Comparison of ENCODE assay signal across 21 cellular contexts in genomic region chr17:76575570-76575969, GRCh38. TPM values are rescaled to one million over a fixed set of nuclear protein-coding genes. Genes with fewer than 3 reads are reported as not detected.
DNase-seq lines count a peak whose midpoint lies in the region; ATAC-seq, FAIRE-seq and TF ChIP-seq lines count a peak whose summit lies in the region.
"Had no signal": no experiment of that assay in that cellular context is flagged by ENCODE, and none has a peak within 500 bp of the region (broad histone marks: within the 10 kb centered on the region; RNA-seq: fewer than 3 reads in every experiment).

No MANE protein-coding gene starts in this region.

- no peak overlapping the region for H3K4me3 Mint-ChIP-seq in Calu3 (ENCODE audit: low read depth, unreplicated experiment)
- H3K4me3 Mint-ChIP-seq: B cell; CD4-positive, alpha-beta T cell had no signal

- no peak for FAIRE-seq in urothelium cell line (lab: Jason Lieb, UNC)
- FAIRE-seq: A204.1, D721Med, G401.6, GM12892, H54 had no signal

- peak overlapping the region; percentile 60 for H3K27ac Mint-ChIP-seq in Calu3 (ENCODE audit: unreplicated experiment)
- H3K27ac Mint-ChIP-seq: B cell; CD4-positive, alpha-beta T cell had no signal

- WGBS in gastroesophageal sphincter (ENCODE audit: low coverage in 1 of 2), 2 donors: 83% methylated on average over 1 of the region's 5 CpGs; no CpG with 5 or more reads in 1 of the 2 donors

- TF ChIP-seq EP300 in gastroesophageal sphincter (IDR thresholded peaks at IDR 0.05): no peak

- intact Hi-C loops in Calu3 (cut with micrococcal nuclease; ENCODE audit: unreplicated experiment): no loop called here
- intact Hi-C loops in sciatic nerve (cut with DNase I): no loop called here

- H3K27ac ChIP-seq in RWPE1 (peak overlapping the region; percentile 34), gastroesophageal sphincter (peak overlapping the region in 2 of 4 donors; percentile 24 to 56)
- H3K27ac ChIP-seq: GM23248, HL-60 had no signal

- TF ChIP-seq CTCF in Calu3 (IDR thresholded peaks at IDR 0.05; ENCODE audit: unreplicated experiment) (no peak), RWPE1 (conservative IDR thresholded peaks at IDR 0.05; ENCODE audit: low read depth) (no peak), gastroesophageal sphincter (IDR thresholded peaks at IDR 0.05) (no peak)

- BruUV-seq in Calu3 (replicated peaks; lab: Mats Ljungman, UMichigan): no TSS peak

- peaks cover 13% of the 10 kb centered on the region for H3K36me3 Mint-ChIP-seq in Calu3 (ENCODE audit: insufficient read depth, unreplicated experiment)

- POLR2A ChIA-PET in RWPE1 (lab: Yijun Ruan, JAX; ENCODE audit: low non-redundant PET): no interaction called here

- no peaks in the 10 kb centered on the region for H3K27me3 Mint-ChIP-seq in Calu3 (ENCODE audit: unreplicated experiment)
- H3K27me3 Mint-ChIP-seq: B cell; CD4-positive, alpha-beta T cell had no signal

- H3K36me3 ChIP-seq in gastroesophageal sphincter: no peaks in the 10 kb centered on the region

- ATAC-seq in gastroesophageal sphincter (peak; percentile 39), sciatic nerve (peak; percentile 94), GM21381 (IDR thresholded peaks at IDR 0.05; ENCODE audit: unreplicated experiment) (no peak)
- ATAC-seq: HCT116 had no signal

- TF ChIP-seq POLR2A in gastroesophageal sphincter (IDR thresholded peaks at IDR 0.05): no peak

- H3K27me3 ChIP-seq in gastroesophageal sphincter: no peaks in the 10 kb centered on the region

- no peak for DNase-seq in Calu3
- no peak for DNase-seq in RWPE1 (ENCODE audit: low spot score)
- DNase-seq in sciatic nerve (ENCODE audit: low spot score): no peak
- no peak for DNase-seq in NCI-H2227 treated with DMSO at 0.1 percent for 48 hours (lab: John Stamatoyannopoulos, UW)
- DNase-seq in urothelium cell line (ENCODE audit: low spot score): no peak
- DNase-seq: C1 segment of cervical spinal cord; CD4-positive, alpha-beta T cell; DMS153; DMS79 treated with DMSO at 0.1 percent for 48 hours; EL; GM23248 had no signal

- H3K9me3 Mint-ChIP-seq in Calu3 (ENCODE audit: low read depth, unreplicated experiment): no peaks in the 10 kb centered on the region
- H3K9me3 Mint-ChIP-seq: CD4-positive, alpha-beta T cell had no signal

- peaks cover 30% of the 10 kb centered on the region for H3K4me1 Mint-ChIP-seq in Calu3 (ENCODE audit: low read depth, unreplicated experiment)
- H3K4me1 Mint-ChIP-seq: B cell had no signal

- H3K4me1 ChIP-seq in gastroesophageal sphincter: no peaks in the 10 kb centered on the region

- CTCF ChIA-PET in Calu3 (lab: Charles Lee) (interaction anchor here (0.7 to 1.1 kb wide), 2 partner anchors 47 to 48 kb away, joined by 3 read pairs; no protein-coding TSS in a partner anchor), RWPE1 (lab: Yijun Ruan, JAX) (interaction anchor here (0.6 kb wide), 1 partner anchor 37 kb away, joined by 3 read pairs; no protein-coding TSS in a partner anchor)

- H3K9me3 ChIP-seq in gastroesophageal sphincter: no peaks in the 10 kb centered on the region

- no peak overlapping the region for H3K4me3 ChIP-seq in gastroesophageal sphincter
- H3K4me3 ChIP-seq: GM23248 had no signal

RNA-seq across cellular contexts. Expression of gene ST6GALNAC2, which starts 10.1 kb away (rescaled TPM):
- 10.5 and 11.6 TPM in 2 replicates for total RNA-seq in Calu3 (2022)
- total RNA-seq in gastroesophageal sphincter: 10 to 100 TPM in 2 of 4 donors, 1 to 10 TPM in 2; 5.4 to 27.1 (median 10.6) TPM
- total RNA-seq in sciatic nerve: 104 TPM

RNA-seq across cellular contexts. Expression of gene PRCD, which starts 35.7 kb away (rescaled TPM):
- not detected in 2 replicates for total RNA-seq in Calu3 (2022)
- 10 to 100 TPM in 1 of 4 donors, 1 to 10 TPM in 2, under 1 TPM in 1; 0.57 to 11.2 (median 2.3) TPM for total RNA-seq in gastroesophageal sphincter
- 9.8 TPM for total RNA-seq in sciatic nerve
- total RNA-seq: CD4-positive, alpha-beta T cell had no signal

RNA-seq across cellular contexts. Expression of gene CYGB, which starts 38.1 kb away (rescaled TPM):
- total RNA-seq in Calu3 (2022) (not detected in 2 replicates), gastroesophageal sphincter (10 to 100 TPM; 12.6 to 23.2 (median 18.8) TPM), sciatic nerve (57.7 TPM)
- total RNA-seq: CD4-positive, alpha-beta T cell had no signal

Comparison
In these comparisons a context has a peak if more than half of its experiments do, and no peak if none do; other contexts are left out.
1. RNA of gene CYGB, which starts 38.1 kb away (total RNA-seq): 57.7 TPM in sciatic nerve (single experiment) and 12.6 to 23.2 TPM in gastroesophageal sphincter; not detected in Calu3; every median in the first group is over 10 times any median in the second.